16 cellular contexts compared by ENCODE assay signal in genomic region chr10:125011926-125012705, GRCh38.
DNase-seq lines count a peak whose midpoint lies in the region; ATAC-seq and TF ChIP-seq lines count a peak whose summit lies in the region.
"Had no signal": no experiment of that assay in that cellular context is flagged by ENCODE, and none has a peak within 500 bp of the region (broad histone marks: within the 10 kb centered on the region; RNA-seq: fewer than 3 reads in every experiment).

No MANE protein-coding gene starts in this region.

- intact Hi-C loops in ascending aorta (cut with DNase I) (loop anchor here (1.0 kb wide), 1 partner anchor 12 kb away; no protein-coding TSS in a partner anchor), tibial artery (cut with DNase I; ENCODE audit: low total_unique reads) (no loop called here), esophagus muscularis mucosa (cut with DNase I) (no loop called here)

- H3K9me3 ChIP-seq in ascending aorta (no peaks in the 10 kb centered on the region), tibial artery (no peaks in the 10 kb centered on the region), esophagus muscularis mucosa (no peaks in the 10 kb centered on the region)
- H3K9me3 ChIP-seq: left lung had no signal

- H3K27ac Mint-ChIP-seq in nephron progenitor cell, result peak overlapping the region; percentile 78
- H3K27ac Mint-ChIP-seq: naive thymus-derived CD4-positive, alpha-beta T cell had no signal

- DNase-seq in ascending aorta (ENCODE audit: low spot score in 2 of 2) (peak; percentile 71 to 86), foreskin keratinocyte (no peak), nephron progenitor cell (no peak), tibial artery (peak; percentile 71 to 95), esophagus muscularis mucosa (ENCODE audit: extremely low spot score) (no peak), NCI-H226 (no peak)
- no peak for DNase-seq in activated CD4-positive, CD25-positive, alpha-beta regulatory T cell treated with anti-CD3 and anti-CD28 coated beads, Interleukin-2, amount 50 U/mL, for 72 hours
- DNase-seq: activated naive CD4-positive, alpha-beta T cell; AML-193; dermis blood vessel endothelial cell; Kasumi-1; naive thymus-derived CD4-positive, alpha-beta T cell; NCI-H1417 treated with DMSO at 0.1 percent for 48 hours; SIG-M5; T-helper 9 cell had no signal

- TF ChIP-seq CTCF in ascending aorta (IDR thresholded peaks at IDR 0.05) (no peak), foreskin keratinocyte (conservative IDR thresholded peaks at IDR 0.05) (no peak), nephron progenitor cell (IDR thresholded peaks at IDR 0.05) (no peak), tibial artery (IDR thresholded peaks at IDR 0.05) (no peak), esophagus muscularis mucosa (IDR thresholded peaks at IDR 0.05) (no peak)

- H3K36me3 ChIP-seq in ascending aorta, result no peaks in the 10 kb centered on the region
- H3K36me3 ChIP-seq in tibial artery, result no peaks in the 10 kb centered on the region
- H3K36me3 ChIP-seq in esophagus muscularis mucosa, result peaks cover 0 to 27% (median 6%) of the 10 kb centered on the region in 4 donors

- no peaks in the 10 kb centered on the region for H3K27me3 Mint-ChIP-seq in nephron progenitor cell (ENCODE audit: low read depth, poor library complexity)

- H3K4me1 Mint-ChIP-seq in nephron progenitor cell, result peaks cover 75% of the 10 kb centered on the region

- peak; percentile 61 for ATAC-seq in foreskin keratinocyte
- ATAC-seq: left lung; naive thymus-derived CD4-positive, alpha-beta T cell had no signal

- H3K4me1 ChIP-seq in ascending aorta, result peaks cover 27 to 81% of the 10 kb centered on the region in 2 donors
- peaks cover 16% of the 10 kb centered on the region for H3K4me1 ChIP-seq in foreskin keratinocyte
- peaks cover 0 to 100% (median 85%) of the 10 kb centered on the region in 4 donors for H3K4me1 ChIP-seq in tibial artery
- peaks cover 58 to 84% (median 69%) of the 10 kb centered on the region in 4 donors for H3K4me1 ChIP-seq in esophagus muscularis mucosa

- peak overlapping the region; percentile 6 to 8 for H3K4me3 ChIP-seq in ascending aorta
- peak overlapping the region in 1 of 2 donors; percentile 26 for H3K4me3 ChIP-seq in tibial artery
- no peak overlapping the region for H3K4me3 ChIP-seq in esophagus muscularis mucosa
- H3K4me3 ChIP-seq: left lung had no signal

- H3K9me3 Mint-ChIP-seq in nephron progenitor cell, result no peaks in the 10 kb centered on the region
- H3K9me3 Mint-ChIP-seq: naive thymus-derived CD4-positive, alpha-beta T cell had no signal

- H3K4me3 Mint-ChIP-seq in nephron progenitor cell, result no peak overlapping the region
- H3K4me3 Mint-ChIP-seq: naive thymus-derived CD4-positive, alpha-beta T cell had no signal

- WGBS in esophagus muscularis mucosa, result 78% methylated on average over 22 of the region's 27 CpGs

- TF ChIP-seq POLR2A in esophagus muscularis mucosa (IDR thresholded peaks at IDR 0.05; ENCODE audit: low read depth), result no peak

- H3K27ac ChIP-seq in ascending aorta, result peak overlapping the region; percentile 90 to 94
- no peak overlapping the region for H3K27ac ChIP-seq in foreskin keratinocyte
- peak overlapping the region; percentile 85 to 90 for H3K27ac ChIP-seq in tibial artery
- peak overlapping the region in 2 of 4 donors; percentile 10 to 21 for H3K27ac ChIP-seq in esophagus muscularis mucosa (replicated peaks in 1 of 4)
- H3K27ac ChIP-seq: left lung had no signal

- H3K36me3 Mint-ChIP-seq in nephron progenitor cell (ENCODE audit: low read depth), result peaks cover 67% of the 10 kb centered on the region
- H3K36me3 Mint-ChIP-seq: naive thymus-derived CD4-positive, alpha-beta T cell had no signal

- H3K27me3 ChIP-seq in ascending aorta, result no peaks in the 10 kb centered on the region
- no peaks in the 10 kb centered on the region for H3K27me3 ChIP-seq in foreskin keratinocyte
- no peaks in the 10 kb centered on the region for H3K27me3 ChIP-seq in tibial artery
- no peaks in the 10 kb centered on the region for H3K27me3 ChIP-seq in esophagus muscularis mucosa
- H3K27me3 ChIP-seq: left lung had no signal

- TF ChIP-seq EP300 in esophagus muscularis mucosa (IDR thresholded peaks at IDR 0.05), result no peak

Comparison
In these comparisons a context has a peak if more than half of its experiments do, and no peak if none do; other contexts are left out.
1. DNase-seq: peak in ascending aorta (2 of 2) and tibial artery (2 of 2); none in foreskin keratinocyte (0 of 2), nephron progenitor cell (single experiment), activated CD4-positive, CD25-positive, alpha-beta regulatory T cell treated with anti-CD3 and anti-CD28 coated beads, Interleukin-2, amount 50 U/mL, for 72 hours (single experiment), esophagus muscularis mucosa (single experiment) and NCI-H226 (single experiment).
2. H3K4me3 ChIP-seq: peak in ascending aorta (2 of 2); none in esophagus muscularis mucosa (0 of 4).